1 cellular context compared by ENCODE assay signal in the genomic region with DNA sequence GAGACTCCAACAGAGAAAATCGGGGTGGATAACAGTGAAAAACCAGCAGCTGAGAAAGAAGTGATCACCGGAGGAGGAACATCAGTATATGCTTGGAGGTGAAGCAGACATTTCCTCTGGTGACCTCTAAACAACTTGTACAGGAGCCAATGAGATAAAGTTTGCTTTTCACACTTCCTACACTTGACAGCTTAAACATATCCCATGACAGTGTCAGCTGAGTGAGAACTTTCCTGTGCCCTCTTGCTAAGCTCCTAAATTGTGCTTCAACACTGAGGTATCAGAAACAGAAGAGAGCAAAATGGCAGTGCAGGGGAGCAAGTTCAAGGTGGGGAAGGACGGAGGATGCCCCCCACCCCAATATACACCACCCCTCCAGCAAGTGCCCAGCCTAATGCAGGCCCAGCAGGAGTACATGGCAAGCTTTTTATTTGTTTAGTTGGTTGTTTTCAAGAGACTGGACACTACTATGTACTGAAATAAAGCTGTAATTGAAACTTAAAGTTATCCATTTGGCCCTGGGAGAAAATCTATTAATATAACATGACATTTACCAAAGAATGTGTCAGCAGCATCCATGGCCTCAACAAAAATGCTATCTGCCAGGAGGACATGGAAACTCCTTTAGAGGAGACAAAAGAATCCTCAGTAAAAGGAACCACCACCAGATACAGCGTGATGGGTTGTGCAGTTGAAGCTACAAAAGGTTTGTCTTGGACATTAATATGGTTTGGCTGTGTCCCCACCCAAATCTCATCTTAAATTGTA.
TF ChIP-seq lines count a peak whose summit lies in the region.

No MANE protein-coding gene starts in this region.

TF ChIP-seq in HepG2, 621 proteins besides CTCF, POLR2A, EP300 and RAD21 (continued from another document):
- no peak for TF ChIP-seq ZNF703 (CRISPR knock-in tag; IDR thresholded peaks at IDR 0.05; ENCODE audit: borderline replicate concordance)
- TF ChIP-seq KLF9 (CRISPR knock-in tag; IDR thresholded peaks at IDR 0.05; ENCODE audit: low read depth): no peak
- no peak for TF ChIP-seq KDM3A (CRISPR knock-in tag; IDR thresholded peaks at IDR 0.05; ENCODE audit: low read depth)
- TF ChIP-seq, protein P1, sequence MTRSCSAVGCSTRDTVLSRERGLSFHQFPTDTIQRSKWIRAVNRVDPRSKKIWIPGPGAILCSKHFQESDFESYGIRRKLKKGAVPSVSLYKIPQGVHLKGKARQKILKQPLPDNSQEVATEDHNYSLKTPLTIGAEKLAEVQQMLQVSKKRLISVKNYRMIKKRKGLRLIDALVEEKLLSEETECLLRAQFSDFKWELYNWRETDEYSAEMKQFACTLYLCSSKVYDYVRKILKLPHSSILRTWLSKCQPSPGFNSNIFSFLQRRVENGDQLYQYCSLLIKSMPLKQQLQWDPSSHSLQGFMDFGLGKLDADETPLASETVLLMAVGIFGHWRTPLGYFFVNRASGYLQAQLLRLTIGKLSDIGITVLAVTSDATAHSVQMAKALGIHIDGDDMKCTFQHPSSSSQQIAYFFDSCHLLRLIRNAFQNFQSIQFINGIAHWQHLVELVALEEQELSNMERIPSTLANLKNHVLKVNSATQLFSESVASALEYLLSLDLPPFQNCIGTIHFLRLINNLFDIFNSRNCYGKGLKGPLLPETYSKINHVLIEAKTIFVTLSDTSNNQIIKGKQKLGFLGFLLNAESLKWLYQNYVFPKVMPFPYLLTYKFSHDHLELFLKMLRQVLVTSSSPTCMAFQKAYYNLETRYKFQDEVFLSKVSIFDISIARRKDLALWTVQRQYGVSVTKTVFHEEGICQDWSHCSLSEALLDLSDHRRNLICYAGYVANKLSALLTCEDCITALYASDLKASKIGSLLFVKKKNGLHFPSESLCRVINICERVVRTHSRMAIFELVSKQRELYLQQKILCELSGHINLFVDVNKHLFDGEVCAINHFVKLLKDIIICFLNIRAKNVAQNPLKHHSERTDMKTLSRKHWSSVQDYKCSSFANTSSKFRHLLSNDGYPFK (CRISPR knock-in tag; IDR thresholded peaks at IDR 0.05; ENCODE audit: borderline replicate concordance): no peak
- TF ChIP-seq ZMYM2 (CRISPR knock-in tag; IDR thresholded peaks at IDR 0.05): no peak
TF ChIP-seq in HepG2: peak in this region for 0.
